1 cellular context compared by ENCODE assay signal in genomic region chr2:3518496-3519254, GRCh38.
TF ChIP-seq lines count a peak whose summit lies in the region.

No MANE protein-coding gene starts in this region.

TF ChIP-seq in HepG2, 621 proteins besides CTCF, POLR2A, EP300 and RAD21 (continued from another document and continues in another):
- TF ChIP-seq GMEB1 (CRISPR knock-in tag; IDR thresholded peaks at IDR 0.05; ENCODE audit: borderline replicate concordance) (no peak), THAP11 (CRISPR knock-in tag; IDR thresholded peaks at IDR 0.05) (peak; percentile 86), PBX3 (CRISPR knock-in tag; IDR thresholded peaks at IDR 0.05; ENCODE audit: borderline replicate concordance) (peak; percentile 50; the same call in 1 of the 2 replicates), ZNF264 (CRISPR knock-in tag; IDR thresholded peaks at IDR 0.05) (peak; percentile 75), NONO (IDR thresholded peaks at IDR 0.05) (no peak), NONO (CRISPR knock-in tag; conservative IDR thresholded peaks at IDR 0.05) (peak; percentile 72), FOXJ3 (CRISPR knock-in tag; IDR thresholded peaks at IDR 0.05; ENCODE audit: borderline replicate concordance) (peak; percentile 63; the same call in 1 of the 2 replicates), SNAPC4 (CRISPR knock-in tag; IDR thresholded peaks at IDR 0.05) (peak; percentile 80; the same call in 1 of the 2 replicates), SRSF4 (IDR thresholded peaks at IDR 0.05; ENCODE audit: low read depth, low read length, poor library complexity, severe bottlenecking) (peak; percentile 98), FIP1L1 (IDR thresholded peaks at IDR 0.05; ENCODE audit: borderline replicate concordance, insufficient read depth, low read depth, low read length) (peak; percentile 96; the same call in 1 of the 2 replicates), ZNF333 (CRISPR knock-in tag; IDR thresholded peaks at IDR 0.05; ENCODE audit: borderline replicate concordance) (no peak; the same call in 1 of the 2 replicates), HES4 (CRISPR knock-in tag; IDR thresholded peaks at IDR 0.05; ENCODE audit: borderline replicate concordance) (peak; percentile 54; the same call in 1 of the 2 replicates), YY1 (IDR thresholded peaks at IDR 0.05; ENCODE audit: insufficient read depth, insufficient replicate concordance, low read depth, low read length) (peak; percentile 17), MTA3 (CRISPR knock-in tag; IDR thresholded peaks at IDR 0.05) (no peak), BORCS8-MEF2B (CRISPR knock-in tag; IDR thresholded peaks at IDR 0.05) (0 out of 2 replicates have a peak, but pooled peaks have one; percentile 45), POLR2G (IDR thresholded peaks at IDR 0.05; ENCODE audit: low read depth, low read length) (peak; percentile 82), CCAR2 (optimal IDR thresholded peaks at IDR 0.05; ENCODE audit: low read depth, low read length) (no peak), SMARCE1 (IDR thresholded peaks at IDR 0.05; ENCODE audit: borderline replicate concordance) (no peak), FOXK2 (IDR thresholded peaks at IDR 0.05) (peak; percentile 42; the same call in 1 of the 2 replicates), ZNF552 (CRISPR knock-in tag; IDR thresholded peaks at IDR 0.05; ENCODE audit: borderline replicate concordance) (no peak), ZNF337 (CRISPR knock-in tag; IDR thresholded peaks at IDR 0.05; ENCODE audit: borderline replicate concordance, low read depth) (0 out of 2 replicates have a peak, but pooled peaks have one; percentile 1), ZBTB26 (CRISPR knock-in tag; IDR thresholded peaks at IDR 0.05; ENCODE audit: borderline replicate concordance) (peak; percentile 26; the same call in 1 of the 2 replicates), CAMTA2 (CRISPR knock-in tag; IDR thresholded peaks at IDR 0.05; ENCODE audit: borderline replicate concordance) (no peak; the same call in 1 of the 2 replicates), RARG (CRISPR knock-in tag; IDR thresholded peaks at IDR 0.05; ENCODE audit: low read depth) (peak; percentile 55; the same call in 1 of the 2 replicates), ZNF644 (CRISPR knock-in tag; IDR thresholded peaks at IDR 0.05; ENCODE audit: low read depth) (no peak), KLF15 (CRISPR knock-in tag; IDR thresholded peaks at IDR 0.05; ENCODE audit: borderline replicate concordance) (peak; percentile 62; the same call in 1 of the 2 replicates), ZNF281 (CRISPR knock-in tag; IDR thresholded peaks at IDR 0.05; ENCODE audit: borderline replicate concordance) (peak; percentile 72), ZFP90 (CRISPR knock-in tag; IDR thresholded peaks at IDR 0.05; ENCODE audit: borderline replicate concordance) (peak; percentile 91; the same call in 1 of the 2 replicates), ZNF616 (CRISPR knock-in tag; IDR thresholded peaks at IDR 0.05; ENCODE audit: low read depth) (peak; percentile 51; the same call in 1 of the 2 replicates), ZNF335 (CRISPR knock-in tag; IDR thresholded peaks at IDR 0.05) (peak; percentile 79; the same call in 1 of the 2 replicates), DNMT1 (CRISPR knock-in tag; IDR thresholded peaks at IDR 0.05) (no peak), NFKBIZ (CRISPR knock-in tag; IDR thresholded peaks at IDR 0.05) (peak; percentile 4; the same call in 1 of the 2 replicates), E2F2 (CRISPR knock-in tag; IDR thresholded peaks at IDR 0.05; ENCODE audit: borderline replicate concordance) (no peak), ZNF775 (CRISPR knock-in tag; IDR thresholded peaks at IDR 0.05; ENCODE audit: borderline replicate concordance) (0 out of 2 replicates have a peak, but pooled peaks have one; percentile 68), ZNF878 (CRISPR knock-in tag; IDR thresholded peaks at IDR 0.05) (no peak), RBAK (CRISPR knock-in tag; IDR thresholded peaks at IDR 0.05) (peak; percentile 47; the same call in 1 of the 2 replicates), HNF1B (CRISPR knock-in tag; IDR thresholded peaks at IDR 0.05) (peak; percentile 58; the same call in 1 of the 2 replicates)
